In genomic region chr2:96931461-96931860, GRCh38 we compare ENCODE assay signal across 33 cellular contexts. TPM values are rescaled to one million over a fixed set of nuclear protein-coding genes. Genes with fewer than 3 reads are reported as not detected.
"Had no signal": no experiment of that assay in that cellular context is flagged by ENCODE, and none has a peak within 500 bp of the region (broad histone marks: within the 10 kb centered on the region; RNA-seq: fewer than 3 reads in every experiment).

No MANE protein-coding gene starts in this region.

- H3K27ac Mint-ChIP-seq: activated CD4-positive, alpha-beta memory T cell treated with anti-CD3 and anti-CD28 coated beads, Interleukin-2, amount 10 ng/mL, durations not matched to agents 7 days and 5 days; activated CD4-positive, alpha-beta T cell treated with anti-CD3 and anti-CD28 coated beads, Interleukin-2, amount 10 ng/mL, durations not matched to agents 7 days and 5 days; activated CD8-positive, alpha-beta memory T cell treated with anti-CD3 and anti-CD28 coated beads, Interleukin-2, amount 10 ng/mL, durations not matched to agents 7 days and 5 days; activated T-helper 2 cell treated with anti-CD3 and anti-CD28 coated beads, Interferon-gamma antibody, Interleukin-2, Interleukin-4, amounts not matched to agents 10 μg/mL and 5 μg/mL and 100 μg/mL, durations not matched to agents 14 hours and 24 hours and 36 hours; mesothelial cell of epicardium; WTC11 had no signal

- H3K4me3 ChIP-seq: breast epithelium, gastroesophageal sphincter, hepatocyte, pancreas, psoas muscle, sigmoid colon, smooth muscle cell, thoracic aorta, upper lobe of left lung, vagina had no signal

- H3K27ac ChIP-seq: breast epithelium, gastroesophageal sphincter, hepatocyte, pancreas, psoas muscle, sigmoid colon, thoracic aorta, upper lobe of left lung, vagina had no signal

- H3K4me3 Mint-ChIP-seq: activated CD4-positive, alpha-beta memory T cell treated with anti-CD3 and anti-CD28 coated beads, Interleukin-2, amount 10 ng/mL, durations not matched to agents 7 days and 5 days; activated CD4-positive, alpha-beta T cell treated with anti-CD3 and anti-CD28 coated beads, Interleukin-2, amount 10 ng/mL, durations not matched to agents 7 days and 5 days; activated CD8-positive, alpha-beta memory T cell treated with anti-CD3 and anti-CD28 coated beads, Interleukin-2, amount 10 ng/mL, durations not matched to agents 7 days and 5 days; mesothelial cell of epicardium; naive thymus-derived CD4-positive, alpha-beta T cell; WTC11 had no signal

- H2AFZ ChIP-seq: hepatocyte had no signal

- H3K9me3 Mint-ChIP-seq: activated CD4-positive, alpha-beta memory T cell treated with anti-CD3 and anti-CD28 coated beads, Interleukin-2, amount 10 ng/mL, durations not matched to agents 7 days and 5 days; activated CD4-positive, alpha-beta T cell treated with anti-CD3 and anti-CD28 coated beads, Interleukin-2, amount 10 ng/mL, durations not matched to agents 7 days and 5 days; activated T-helper 2 cell treated with anti-CD3 and anti-CD28 coated beads, Interferon-gamma antibody, Interleukin-2, Interleukin-4, amounts not matched to agents 10 μg/mL and 5 μg/mL and 100 μg/mL, durations not matched to agents 14 hours and 24 hours and 36 hours; mesothelial cell of epicardium; WTC11 had no signal

- H3K36me3 ChIP-seq: breast epithelium, gastroesophageal sphincter, pancreas, sigmoid colon, thoracic aorta, upper lobe of left lung, vagina had no signal

- H3K9me3 ChIP-seq: breast epithelium, gastroesophageal sphincter, pancreas, psoas muscle, sigmoid colon, thoracic aorta, upper lobe of left lung, vagina had no signal

- H3K27me3 ChIP-seq: breast epithelium, gastroesophageal sphincter, hepatocyte, pancreas, sigmoid colon, upper lobe of left lung, vagina had no signal

- H3K4me1 ChIP-seq: pancreas had no signal

- H3K36me3 Mint-ChIP-seq: activated CD8-positive, alpha-beta memory T cell treated with anti-CD3 and anti-CD28 coated beads, Interleukin-2, amount 10 ng/mL, durations not matched to agents 7 days and 5 days; mesothelial cell of epicardium; naive thymus-derived CD4-positive, alpha-beta T cell; WTC11 had no signal

- ATAC-seq: activated CD8-positive, alpha-beta memory T cell treated with anti-CD3 and anti-CD28 coated beads, Interleukin-2, amount 10 ng/mL, durations not matched to agents 7 days and 5 days; gastroesophageal sphincter; left cardiac atrium; naive thymus-derived CD4-positive, alpha-beta T cell; psoas muscle; WTC11 had no signal

- H3K4me2 ChIP-seq: hepatocyte, smooth muscle cell had no signal

- DNase-seq: activated CD4-positive, alpha-beta memory T cell treated with anti-CD3 and anti-CD28 coated beads, Interleukin-2, amount 10 ng/mL, durations not matched to agents 7 days and 5 days; activated CD4-positive, alpha-beta T cell treated with anti-CD3 and anti-CD28 coated beads for 1 hour; activated CD4-positive, alpha-beta T cell treated with anti-CD3 and anti-CD28 coated beads, Interleukin-2, amount 10 ng/mL, durations not matched to agents 7 days and 5 days; activated CD8-positive, alpha-beta memory T cell treated with anti-CD3 and anti-CD28 coated beads, Interleukin-2, amount 10 ng/mL, durations not matched to agents 7 days and 5 days; activated naive CD4-positive, alpha-beta T cell; activated T-cell treated with anti-CD3 and anti-CD28 coated beads, Interleukin-2, amount 50 U/mL, for 48 hours; amniotic stem cell; central memory CD4-positive, alpha-beta T cell; islet precursor cell; left cardiac atrium; mammary epithelial cell; naive thymus-derived CD4-positive, alpha-beta T cell; nucleus accumbens; pancreas; sigmoid colon; stimulated activated CD4-positive, alpha-beta T cell treated with anti-CD3 and anti-CD28 coated beads, Interleukin-1b, Interleukin-23, amount 100 ng/mL, for 48 hours; stimulated activated naive CD4-positive, alpha-beta T cell; T-helper 2 cell; upper lobe of left lung had no signal

RNA-seq across cellular contexts. Expression of gene FAM178B, which starts 54.9 kb away (rescaled TPM):
- total RNA-seq: activated CD8-positive, alpha-beta memory T cell treated with anti-CD3 and anti-CD28 coated beads, Interleukin-2, amount 10 ng/mL, durations not matched to agents 7 days and 5 days; activated T-helper 2 cell treated with anti-CD3 and anti-CD28 coated beads, Interferon-gamma antibody, Interleukin-2, Interleukin-4, amounts not matched to agents 10 μg/mL and 5 μg/mL and 100 μg/mL, durations not matched to agents 14 hours and 24 hours and 36 hours; endothelial cell of umbilical vein; fibroblast of lung; fibroblast of villous mesenchyme; hepatocyte; pancreas; psoas muscle; thoracic aorta; vagina had no signal
- polyA plus RNA-seq: endothelial cell of umbilical vein, fibroblast of lung, liver, mammary epithelial cell, pancreas had no signal
